ENCODE assay signal across 1 cellular context in genomic region chr17:43483674-43484551, GRCh38.
TF ChIP-seq lines count a peak whose summit lies in the region.

DHX8 (plus strand) TSS chr17:43483975; CDS start chr17:43484038, 63 bp downstream.

TF ChIP-seq in WTC11, 78 proteins besides CTCF, POLR2A, EP300 and RAD21 (continued from another document):
- no peak for TF ChIP-seq FOXJ3 (CRISPR knock-in tag; IDR thresholded peaks at IDR 0.05; ENCODE audit: borderline replicate concordance)
- TF ChIP-seq SP1 (CRISPR knock-in tag; conservative IDR thresholded peaks at IDR 0.05), result peak; percentile 86
- 0 out of 2 replicates have a peak, but pooled peaks have one; percentile 44 for TF ChIP-seq NFYB (CRISPR knock-in tag; conservative IDR thresholded peaks at IDR 0.05; ENCODE audit: low read depth)
- TF ChIP-seq CDX4 (CRISPR knock-in tag; IDR thresholded peaks at IDR 0.05; ENCODE audit: borderline replicate concordance), result no peak
- 0 out of 2 replicates have a peak, but pooled peaks have one; percentile 37 for TF ChIP-seq NFE2L1 (CRISPR knock-in tag; IDR thresholded peaks at IDR 0.05)
- no peak for TF ChIP-seq TP53 (CRISPR knock-in tag; IDR thresholded peaks at IDR 0.05)
- no peak for TF ChIP-seq E2F4 (CRISPR knock-in tag; IDR thresholded peaks at IDR 0.05; ENCODE audit: borderline replicate concordance, low read depth)
- TF ChIP-seq HMGXB4 (CRISPR knock-in tag; IDR thresholded peaks at IDR 0.05), result peak; percentile 95
- TF ChIP-seq ELF4 (CRISPR knock-in tag; IDR thresholded peaks at IDR 0.05; ENCODE audit: low read depth), result no peak
- TF ChIP-seq AFF4 (CRISPR knock-in tag; IDR thresholded peaks at IDR 0.05; ENCODE audit: borderline replicate concordance), result 0 out of 2 replicates have a peak, but pooled peaks have one; percentile 46
- TF ChIP-seq ETV6 (CRISPR knock-in tag; IDR thresholded peaks at IDR 0.05), result no peak; the same call in 1 of the 2 replicates
- no peak for TF ChIP-seq ZNF121 (CRISPR knock-in tag; IDR thresholded peaks at IDR 0.05)
- TF ChIP-seq ZBTB21 (CRISPR knock-in tag; IDR thresholded peaks at IDR 0.05; ENCODE audit: borderline replicate concordance), result no peak
- TF ChIP-seq PREB (CRISPR knock-in tag; IDR thresholded peaks at IDR 0.05; ENCODE audit: borderline replicate concordance), result no peak; the same call in 1 of the 2 replicates
- TF ChIP-seq ESRRA (CRISPR knock-in tag; IDR thresholded peaks at IDR 0.05; ENCODE audit: borderline replicate concordance), result no peak
- TF ChIP-seq ZNF532 (CRISPR knock-in tag; IDR thresholded peaks at IDR 0.05; ENCODE audit: borderline replicate concordance), result no peak
- TF ChIP-seq CBFB (CRISPR knock-in tag; IDR thresholded peaks at IDR 0.05; ENCODE audit: low read depth), result 0 out of 2 replicates have a peak, but pooled peaks have one; percentile 52
- TF ChIP-seq ZNF263 (CRISPR knock-in tag; IDR thresholded peaks at IDR 0.05; ENCODE audit: low read depth), result no peak
- no peak for TF ChIP-seq ZMAT4 (CRISPR knock-in tag; IDR thresholded peaks at IDR 0.05)
- TF ChIP-seq TCF7 (CRISPR knock-in tag; IDR thresholded peaks at IDR 0.05; ENCODE audit: low read depth), result no peak
- TF ChIP-seq NR2C2 (CRISPR knock-in tag; IDR thresholded peaks at IDR 0.05), result peak; percentile 97
- TF ChIP-seq ZNF671 (CRISPR knock-in tag; IDR thresholded peaks at IDR 0.05), result no peak
- TF ChIP-seq ZNF416 (CRISPR knock-in tag; IDR thresholded peaks at IDR 0.05), result no peak
- TF ChIP-seq MYBL2 (CRISPR knock-in tag; IDR thresholded peaks at IDR 0.05), result peak; percentile 95
- no peak for TF ChIP-seq STAT6 (CRISPR knock-in tag; conservative IDR thresholded peaks at IDR 0.05; ENCODE audit: low read depth)
- no peak for TF ChIP-seq OVOL2 (CRISPR knock-in tag; IDR thresholded peaks at IDR 0.05; ENCODE audit: borderline replicate concordance)
- TF ChIP-seq KAT7 (CRISPR knock-in tag; IDR thresholded peaks at IDR 0.05; ENCODE audit: borderline replicate concordance), result no peak
- TF ChIP-seq HMGA2 (CRISPR knock-in tag; IDR thresholded peaks at IDR 0.05), result no peak
- TF ChIP-seq CREM (CRISPR knock-in tag; IDR thresholded peaks at IDR 0.05), result peak; percentile 59; the same call in 1 of the 2 replicates
- 0 out of 2 replicates have a peak, but pooled peaks have one; percentile 63 for TF ChIP-seq E2F5 (CRISPR knock-in tag; IDR thresholded peaks at IDR 0.05)
- no peak for TF ChIP-seq IRF2 (CRISPR knock-in tag; IDR thresholded peaks at IDR 0.05; ENCODE audit: borderline replicate concordance, low read depth)
- TF ChIP-seq USF2 (CRISPR knock-in tag; IDR thresholded peaks at IDR 0.05), result no peak
- TF ChIP-seq GRHL2 (CRISPR knock-in tag; IDR thresholded peaks at IDR 0.05; ENCODE audit: insufficient replicate concordance, severe bottlenecking), result no peak
